In the genomic region with DNA sequence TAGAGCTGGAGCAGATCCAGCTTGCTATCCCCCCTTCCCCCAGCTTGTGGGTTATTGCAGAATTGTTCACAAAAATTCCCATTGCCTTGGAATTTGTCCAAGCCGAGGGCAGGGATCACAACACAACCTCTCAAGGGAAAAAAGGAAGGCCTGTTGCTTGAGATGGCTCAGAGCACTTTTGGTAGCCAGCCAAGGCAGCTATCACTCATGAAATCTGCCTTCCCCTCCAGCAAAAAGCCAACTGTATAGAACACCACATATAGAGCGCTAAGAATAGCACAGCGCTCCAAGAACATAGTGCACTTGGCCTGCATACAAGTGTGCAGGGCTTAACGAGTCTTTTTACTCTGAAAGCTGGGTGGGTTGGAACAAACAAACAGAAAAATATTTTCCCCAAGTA, we compare ENCODE assay signal across 9 cellular contexts. TPM values are rescaled to one million over a fixed set of nuclear protein-coding genes. Genes with fewer than 3 reads are reported as not detected.
DNase-seq lines count a peak whose midpoint lies in the region; ATAC-seq and TF ChIP-seq lines count a peak whose summit lies in the region.
"Had no signal": no experiment of that assay in that cellular context is flagged by ENCODE, and none has a peak within 500 bp of the region (broad histone marks: within the 10 kb centered on the region; RNA-seq: fewer than 3 reads in every experiment).

No MANE protein-coding gene starts in this region.

- no peaks in the 10 kb centered on the region for H4K20me1 ChIP-seq in OCI-LY7 (ENCODE audit: insufficient read depth, low read length)

- no peak overlapping the region for H3K4me3 ChIP-seq in fibroblast of the aortic adventitia (ENCODE audit: low read depth, low read length)
- no peak overlapping the region for H3K4me3 ChIP-seq in stomach
- no peak overlapping the region for H3K4me3 ChIP-seq in OCI-LY7 (ENCODE audit: low read depth, low read length, poor library complexity, severe bottlenecking)

- TF ChIP-seq EP300 in stomach (IDR thresholded peaks at IDR 0.05): no peak

- CTCF ChIA-PET in OCI-LY7 (lab: Charles Lee; ENCODE audit: unreplicated experiment): no interaction called here

- no peak for TF ChIP-seq POLR2A in stomach (IDR thresholded peaks at IDR 0.05)

- ATAC-seq in GM19324 (IDR thresholded peaks at IDR 0.05; ENCODE audit: low FRiP score, unreplicated experiment) (no peak), GM21360 (IDR thresholded peaks at IDR 0.05; ENCODE audit: unreplicated experiment) (no peak)

- DNase-seq in HUDEP-2 (lab: John Stamatoyannopoulos, UW; ENCODE audit: unreplicated experiment in 76 of 76) (peak in 72 of 76 experiments; percentile 28 to 85 (median 60)), RPMI7951 (ENCODE audit: low read depth) (peak; percentile 89), fibroblast of the aortic adventitia (ENCODE audit: low read depth) (peak; percentile 32), stomach (no peak), HCEC 1CT (no peak), OCI-LY7 (ENCODE audit: low spot score) (no peak)

- no peak overlapping the region for H3K4me2 ChIP-seq in OCI-LY7 (ENCODE audit: low read length)

- no peaks in the 10 kb centered on the region for H3K9me2 ChIP-seq in OCI-LY7 (ENCODE audit: insufficient read depth, low read length)

- peaks cover 10 to 38% (median 27%) of the 10 kb centered on the region in 4 donors for H3K4me1 ChIP-seq in stomach
- peaks cover 14% of the 10 kb centered on the region for H3K4me1 ChIP-seq in OCI-LY7 (ENCODE audit: insufficient read depth, low read length, poor library complexity, severe bottlenecking)

- H3K27ac ChIP-seq in stomach (peak overlapping the region in 3 of 5 donors; percentile 1 to 52 (median 27)), OCI-LY7 (ENCODE audit: low read depth, low read length, poor library complexity, severe bottlenecking) (no peak overlapping the region)

- TF ChIP-seq CTCF in fibroblast of the aortic adventitia (IDR thresholded peaks at IDR 0.05; ENCODE audit: insufficient read depth, low read length) (no peak), stomach (IDR thresholded peaks at IDR 0.05) (no peak), OCI-LY7 (conservative IDR thresholded peaks at IDR 0.05; ENCODE audit: low read length) (no peak)

- 18 to 30% (median 26%) methylated on average over 2 to 4 of the region's 4 CpGs for WGBS in stomach, 5 donors

- peaks cover 0 to 11% (median 0%) of the 10 kb centered on the region in 3 donors for H3K27me3 ChIP-seq in stomach

- H3K9me3 ChIP-seq in stomach: no peaks in the 10 kb centered on the region
- H3K9me3 ChIP-seq in OCI-LY7 (ENCODE audit: low read length): no peaks in the 10 kb centered on the region

- BruUV-seq in OCI-LY7 (replicated peaks; lab: Mats Ljungman, UMichigan): no TSS peak

- intact Hi-C loops in stomach (cut with DNase I; ENCODE audit: low total_unique reads) (no loop called here), OCI-LY7 (cut with micrococcal nuclease; ENCODE audit: unreplicated experiment) (no loop called here)

- POLR2A ChIA-PET in OCI-LY7 (lab: Charles Lee): interaction anchor here (0.6 to 0.7 kb wide), 2 partner anchors 16 to 19 kb away, joined by 3 read pairs; no protein-coding TSS in a partner anchor

- peaks cover 6% of the 10 kb centered on the region; the same call in 1 of the 2 replicates for H3K79me2 ChIP-seq in OCI-LY7 (ENCODE audit: insufficient read depth, low read depth, low read length)

- H3K36me3 ChIP-seq in stomach: no peaks in the 10 kb centered on the region
- no peaks in the 10 kb centered on the region for H3K36me3 ChIP-seq in OCI-LY7 (ENCODE audit: insufficient read depth, low read length)

- H2AFZ ChIP-seq in OCI-LY7 (ENCODE audit: low read length): no peak overlapping the region

RNA-seq across cellular contexts. Expression of gene FAM83F, which starts 46.2 kb away (rescaled TPM):
- 0.10 TPM in 1 of 2 replicates, not detected in the other for total RNA-seq in RPMI7951 (2014; rRNA removed; shearing (Covaris generic))
- total RNA-seq in fibroblast of the aortic adventitia (ENCODE audit: low replicate concordance) (not detected in 2 replicates), stomach (10 to 100 TPM in 2 of 5 donors, 1 to 10 TPM in 2, under 1 TPM in 1; under 0.01 to 17.4 (median 7.3) TPM), OCI-LY7 (2022) (not detected in 2 replicates)
- 10 to 100 TPM in 1 of 3 donors, 1 to 10 TPM in 2; 5.7 to 14.2 (median 7.8) TPM for polyA plus RNA-seq in stomach
- total RNA-seq in OCI-LY7 (2014; rRNA removed; shearing (Covaris generic)): not detected in 2 replicates
- total RNA-seq: fibroblast of lung had no signal
- polyA plus RNA-seq: fibroblast of lung had no signal

Comparison
In these comparisons a context has a peak if more than half of its experiments do, and no peak if none do; other contexts are left out.
1. DNase-seq: peak in HUDEP-2 (72 of 76), RPMI7951 (single experiment) and fibroblast of the aortic adventitia (single experiment); none in stomach (single experiment), HCEC 1CT (single experiment) and OCI-LY7 (single experiment).